10 cellular contexts compared by ENCODE assay signal in the genomic region with DNA sequence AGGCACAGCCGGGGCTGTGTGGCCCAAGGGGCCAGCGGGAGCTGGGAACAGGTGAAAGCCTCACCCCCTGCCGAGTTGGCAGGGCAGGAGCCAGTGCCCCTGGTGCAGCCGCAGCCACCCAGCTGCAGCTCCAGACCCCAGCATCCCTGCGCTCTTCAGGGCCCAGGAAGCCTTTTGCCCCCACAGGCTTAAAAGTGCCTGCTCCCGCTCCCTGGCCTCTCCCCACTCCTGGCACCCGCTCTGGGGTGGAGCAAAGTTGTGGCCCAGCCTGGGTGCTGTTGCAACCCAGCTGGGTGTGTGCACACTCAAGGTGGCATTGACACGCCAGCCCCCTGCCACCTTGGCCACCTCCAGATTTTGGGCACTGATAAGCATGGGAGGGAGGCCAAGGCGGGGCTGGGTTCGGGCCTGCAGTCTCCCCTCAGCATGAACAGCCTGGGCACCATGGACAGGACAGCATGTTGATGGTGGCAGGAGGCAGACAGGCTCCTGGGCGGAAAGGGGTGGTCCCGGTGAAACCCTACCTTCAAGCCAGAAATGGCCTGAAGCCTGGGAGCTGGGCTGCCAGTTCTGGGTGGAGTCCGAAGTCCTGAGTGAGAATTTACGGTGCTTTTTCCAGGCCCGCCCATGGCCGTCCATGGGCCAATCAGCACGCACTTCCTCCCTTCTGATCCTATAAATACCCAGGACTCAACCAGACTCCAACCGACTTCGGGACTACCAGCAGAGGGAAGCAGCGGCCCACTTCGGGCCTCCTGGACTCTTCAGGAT. TPM values are rescaled to one million over a fixed set of nuclear protein-coding genes. Genes with fewer than 3 reads are reported as not detected.
A peak's percentile ranks its signal among the peaks of the same experiment; 100 is the strongest.
DNase-seq lines count a peak whose midpoint lies in the region; ATAC-seq and TF ChIP-seq lines count a peak whose summit lies in the region.
"Had no signal": no experiment of that assay in that cellular context is flagged by ENCODE, and none has a peak within 500 bp of the region (broad histone marks: within the 10 kb centered on the region; RNA-seq: fewer than 3 reads in every experiment).

No MANE protein-coding gene starts in this region.

- 0 out of 2 replicates have a peak, but pooled peaks cover 6% of the 10 kb centered on the region for H3K27me3 ChIP-seq in MM.1S (replicated peaks; ENCODE audit: insufficient read depth, low read length)
- peaks cover 0 to 4% of the 10 kb centered on the region in 2 donors for H3K27me3 ChIP-seq in naive thymus-derived CD4-positive, alpha-beta T cell (ENCODE audit: control insufficient read depth in 2 of 2, insufficient read depth in 2 of 2, low read length in 2 of 2)

- intact Hi-C loops in naive thymus-derived CD4-positive, alpha-beta T cell (cut with micrococcal nuclease), result no loop called here

- H4K20me1 ChIP-seq in MM.1S (ENCODE audit: insufficient read depth, low read length), result no peaks in the 10 kb centered on the region

- CTCF ChIA-PET in naive thymus-derived CD4-positive, alpha-beta T cell (lab: Charles Lee), result no interaction called here

- no peaks in the 10 kb centered on the region for H3K36me3 Mint-ChIP-seq in naive thymus-derived CD4-positive, alpha-beta T cell

- peak overlapping the region; percentile 48 for H3K4me2 ChIP-seq in MM.1S (ENCODE audit: low read depth, low read length)

- peak; percentile 56 for TF ChIP-seq CTCF in MM.1S (IDR thresholded peaks at IDR 0.05; ENCODE audit: low read length)

- H2AFZ ChIP-seq in MM.1S (ENCODE audit: low read length), result peak overlapping the region; percentile 76

- H3K79me2 ChIP-seq in MM.1S (ENCODE audit: low read length), result no peaks in the 10 kb centered on the region

- H3K9ac ChIP-seq in MM.1S (ENCODE audit: low read length), result no peak overlapping the region

- H3K9me3 ChIP-seq in MM.1S (replicated peaks; ENCODE audit: insufficient read depth, low read length), result no peaks in the 10 kb centered on the region
- no peaks in the 10 kb centered on the region for H3K9me3 ChIP-seq in naive thymus-derived CD4-positive, alpha-beta T cell (ENCODE audit: control insufficient read depth in 2 of 3, low read length in 3 of 3)

- H3K4me1 Mint-ChIP-seq in naive thymus-derived CD4-positive, alpha-beta T cell, result no peaks in the 10 kb centered on the region

- DNase-seq in DMS 273 (lab: John Stamatoyannopoulos, UW; ENCODE audit: unreplicated experiment) (peak; percentile 28), DMS 273 treated with DMSO at 0.1 percent for 48 hours (lab: John Stamatoyannopoulos, UW) (no peak), MM.1S (peak; percentile 62), amniotic epithelial cell (ENCODE audit: low read depth) (peak; percentile 47), foreskin melanocyte (no peak)
- no peak for DNase-seq in naive thymus-derived CD4-positive, alpha-beta T cell
- no peak for DNase-seq in activated CD8-positive, alpha-beta memory T cell treated with anti-CD3 and anti-CD28 coated beads for 24 hours

- peaks cover 7% of the 10 kb centered on the region; the same call in 1 of the 2 replicates for H3K4me1 ChIP-seq in MM.1S (ENCODE audit: low read length)
- H3K4me1 ChIP-seq in naive thymus-derived CD4-positive, alpha-beta T cell (ENCODE audit: control insufficient read depth in 2 of 2, insufficient read depth in 2 of 2, low read length in 2 of 2), result no peaks in the 10 kb centered on the region

- POLR2A ChIA-PET in naive thymus-derived CD4-positive, alpha-beta T cell (lab: Charles Lee), result no interaction called here

- no peak overlapping the region for H3K4me3 Mint-ChIP-seq in naive thymus-derived CD4-positive, alpha-beta T cell
- H3K4me3 Mint-ChIP-seq: T-helper 1 cell treated with Interleukin-12 subunit alpha and Interleukin-12 subunit beta and Interleukin-4 antibody, amounts not matched to agents 30 μg/mL and 1 μg/mL, for 36 hours had no signal

- H3K27ac Mint-ChIP-seq in naive thymus-derived CD4-positive, alpha-beta T cell, result no peak overlapping the region
- H3K27ac Mint-ChIP-seq: T-helper 1 cell treated with Interleukin-12 subunit alpha and Interleukin-12 subunit beta and Interleukin-4 antibody, amounts not matched to agents 30 μg/mL and 1 μg/mL, for 36 hours had no signal

- no peaks in the 10 kb centered on the region for H3K36me3 ChIP-seq in MM.1S (replicated peaks; ENCODE audit: insufficient read depth, low read length)
- H3K36me3 ChIP-seq in naive thymus-derived CD4-positive, alpha-beta T cell (ENCODE audit: control insufficient read depth in 2 of 3, insufficient read depth in 3 of 3, low read length in 3 of 3), result no peaks in the 10 kb centered on the region

- H3K9me3 Mint-ChIP-seq in naive thymus-derived CD4-positive, alpha-beta T cell, result no peaks in the 10 kb centered on the region
- H3K9me3 Mint-ChIP-seq: T-helper 1 cell treated with Interleukin-12 subunit alpha and Interleukin-12 subunit beta and Interleukin-4 antibody, amounts not matched to agents 30 μg/mL and 1 μg/mL, for 36 hours had no signal

- H3K4me3 ChIP-seq in MM.1S (ENCODE audit: low read length), result no peak overlapping the region
- H3K4me3 ChIP-seq in naive thymus-derived CD4-positive, alpha-beta T cell (ENCODE audit: low read length), result no peak overlapping the region

- no peak overlapping the region for H3K27ac ChIP-seq in MM.1S (ENCODE audit: low read length)
- no peak overlapping the region for H3K27ac ChIP-seq in naive thymus-derived CD4-positive, alpha-beta T cell (ENCODE audit: low read depth, low read length)

- H3F3A ChIP-seq in MM.1S (ENCODE audit: insufficient read depth, low read length), result no peaks in the 10 kb centered on the region

- peak; percentile 66 for ATAC-seq in naive thymus-derived CD4-positive, alpha-beta T cell
- no peak for ATAC-seq in GM19351 (IDR thresholded peaks at IDR 0.05; ENCODE audit: unreplicated experiment)

- H3K27me3 Mint-ChIP-seq in naive thymus-derived CD4-positive, alpha-beta T cell, result peaks cover 9 to 28% (median 12%) of the 10 kb centered on the region in 5 donors

- H3K9me2 ChIP-seq in MM.1S (replicated peaks; ENCODE audit: insufficient read depth, low read length), result no peaks in the 10 kb centered on the region

RNA-seq across cellular contexts. Expression of a gene that starts 23.5 kb away (rescaled TPM):
- 10 to 100 TPM; 41.8 to 94.0 (median 82.0) TPM for total RNA-seq in naive thymus-derived CD4-positive, alpha-beta T cell
- 10 to 100 TPM; 40.2 to 80.3 TPM for polyA plus RNA-seq in naive thymus-derived CD4-positive, alpha-beta T cell

RNA-seq across cellular contexts. Expression of a gene that starts 32.1 kb away (rescaled TPM):
- total RNA-seq in naive thymus-derived CD4-positive, alpha-beta T cell, result 100 to 1,000 TPM in 4 of 5 experiments, 10 to 100 TPM in 1; 68.6 to 133 (median 113) TPM
- 10 to 100 TPM; 36.8 to 56.8 TPM for polyA plus RNA-seq in naive thymus-derived CD4-positive, alpha-beta T cell

RNA-seq across cellular contexts. Expression of a gene that starts 36.7 kb away (rescaled TPM):
- total RNA-seq in naive thymus-derived CD4-positive, alpha-beta T cell, result 10 to 100 TPM; 21.5 to 31.0 (median 23.5) TPM
- polyA plus RNA-seq in naive thymus-derived CD4-positive, alpha-beta T cell, result 10 to 100 TPM in 1 of 2 donors, 1 to 10 TPM in 1; 8.8 to 19.2 TPM

RNA-seq across cellular contexts. Expression of a gene that starts 42.8 kb away (rescaled TPM):
- total RNA-seq in naive thymus-derived CD4-positive, alpha-beta T cell, result not detected
- not detected for polyA plus RNA-seq in naive thymus-derived CD4-positive, alpha-beta T cell
- total RNA-seq: mononuclear cell had no signal

Comparison
In these comparisons a context has a peak if more than half of its experiments do, and no peak if none do; other contexts are left out.
1. DNase-seq: peak in DMS 273 (single experiment), MM.1S (single experiment) and amniotic epithelial cell (single experiment); none in DMS 273 treated with DMSO at 0.1 percent for 48 hours (single experiment), naive thymus-derived CD4-positive, alpha-beta T cell (0 of 9), activated CD8-positive, alpha-beta memory T cell treated with anti-CD3 and anti-CD28 coated beads for 24 hours (single experiment) and foreskin melanocyte (single experiment).